ENCODE assay signal across 1 cellular context in genomic region chr19:46614114-46614701, GRCh38.
TF ChIP-seq lines count a peak whose summit lies in the region.

No MANE protein-coding gene starts in this region.

TF ChIP-seq in K562, 482 proteins besides CTCF, POLR2A, EP300 and RAD21 (continued from another document and continues in another):
- no peak for TF ChIP-seq REST (CRISPR knock-in tag; IDR thresholded peaks at IDR 0.05; ENCODE audit: low read depth)
- no peak for TF ChIP-seq ZNF764 (CRISPR knock-in tag; IDR thresholded peaks at IDR 0.05; ENCODE audit: low read depth)
- TF ChIP-seq HDAC6 (IDR thresholded peaks at IDR 0.05; ENCODE audit: low read depth, low read length): no peak
- no peak for TF ChIP-seq ZNF277 (CRISPR knock-in tag; IDR thresholded peaks at IDR 0.05; ENCODE audit: borderline replicate concordance)
- TF ChIP-seq EHMT2 (IDR thresholded peaks at IDR 0.05): no peak
- no peak for TF ChIP-seq HNRNPL (IDR thresholded peaks at IDR 0.05; ENCODE audit: low read depth, low read length)
- TF ChIP-seq GTF2B (IDR thresholded peaks at IDR 0.05; ENCODE audit: extremely low read depth, insufficient read length): no peak
- no peak for TF ChIP-seq KLF10 (CRISPR knock-in tag; IDR thresholded peaks at IDR 0.05)
- no peak for TF ChIP-seq CHAMP1 (IDR thresholded peaks at IDR 0.05)
- TF ChIP-seq ZNF384 (IDR thresholded peaks at IDR 0.05; ENCODE audit: low read depth, low read length): no peak
- no peak for TF ChIP-seq RUNX1 (IDR thresholded peaks at IDR 0.05; ENCODE audit: low read depth)
- TF ChIP-seq AFF4 (CRISPR knock-in tag; IDR thresholded peaks at IDR 0.05): no peak
- no peak for TF ChIP-seq TRIM24 (IDR thresholded peaks at IDR 0.05)
- no peak for TF ChIP-seq NR3C1 (CRISPR knock-in tag; IDR thresholded peaks at IDR 0.05)
- TF ChIP-seq ZNF696 (CRISPR knock-in tag; conservative IDR thresholded peaks at IDR 0.05): no peak
- TF ChIP-seq ZNF780A (CRISPR knock-in tag; IDR thresholded peaks at IDR 0.05): no peak
- TF ChIP-seq TSC22D4 (tag; IDR thresholded peaks at IDR 0.05): no peak
- no peak for TF ChIP-seq ZC3H8 (IDR thresholded peaks at IDR 0.05)
- TF ChIP-seq SNIP1 (IDR thresholded peaks at IDR 0.05; ENCODE audit: low read depth): no peak
- no peak for TF ChIP-seq L3MBTL2 (IDR thresholded peaks at IDR 0.05)
- TF ChIP-seq BRD4 (IDR thresholded peaks at IDR 0.05): no peak
- no peak for TF ChIP-seq NR1H2 (CRISPR knock-in tag; IDR thresholded peaks at IDR 0.05)
- no peak for TF ChIP-seq FOXP1 (CRISPR knock-in tag; IDR thresholded peaks at IDR 0.05)
- TF ChIP-seq ZSCAN29 (IDR thresholded peaks at IDR 0.05): no peak
- TF ChIP-seq ZNF282 (CRISPR knock-in tag; IDR thresholded peaks at IDR 0.05): no peak
- no peak for TF ChIP-seq ZNF174 (CRISPR knock-in tag; IDR thresholded peaks at IDR 0.05)
- TF ChIP-seq NFATC3 (IDR thresholded peaks at IDR 0.05): no peak
- no peak for TF ChIP-seq POLR2H (tag; IDR thresholded peaks at IDR 0.05; ENCODE audit: low read depth)
- no peak for TF ChIP-seq SP2 (IDR thresholded peaks at IDR 0.05; ENCODE audit: extremely low read depth, low read depth, low read length, poor library complexity, severe bottlenecking)
- TF ChIP-seq PKNOX1 (IDR thresholded peaks at IDR 0.05): peak; percentile 29; the same call in 1 of the 2 replicates
- TF ChIP-seq POLR2B (IDR thresholded peaks at IDR 0.05; ENCODE audit: low read depth, partially characterized antibody): no peak
- TF ChIP-seq VEZF1 (CRISPR knock-in tag; IDR thresholded peaks at IDR 0.05): 0 out of 2 replicates have a peak, but pooled peaks have one; percentile 24
- TF ChIP-seq RB1 (IDR thresholded peaks at IDR 0.05; ENCODE audit: low read depth): peak; percentile 43; the same call in 1 of the 2 replicates
- no peak for TF ChIP-seq CREB3L1 (IDR thresholded peaks at IDR 0.05; ENCODE audit: borderline replicate concordance, low read depth)
- TF ChIP-seq NELFE (IDR thresholded peaks at IDR 0.05; ENCODE audit: insufficient read depth, insufficient read length): no peak
- TF ChIP-seq BHLHE40 (IDR thresholded peaks at IDR 0.05; ENCODE audit: low read length): 0 out of 2 replicates have a peak, but pooled peaks have one; percentile 13
- TF ChIP-seq NCOA6 (IDR thresholded peaks at IDR 0.05): no peak
- TF ChIP-seq SFPQ (IDR thresholded peaks at IDR 0.05; ENCODE audit: low read depth, low read length): no peak
- no peak for TF ChIP-seq FOXA1 (IDR thresholded peaks at IDR 0.05; ENCODE audit: borderline replicate concordance)
